8 cellular contexts compared by ENCODE assay signal in genomic region chr19:42281175-42282035, GRCh38. TPM values are rescaled to one million over a fixed set of nuclear protein-coding genes. Genes with fewer than 3 reads are reported as not detected.
DNase-seq lines count a peak whose midpoint lies in the region; ATAC-seq and TF ChIP-seq lines count a peak whose summit lies in the region.

No MANE protein-coding gene starts in this region.

- no peaks in the 10 kb centered on the region for H3K9me2 ChIP-seq in Karpas-422 (replicated peaks; ENCODE audit: insufficient read depth, low read length)

- CTCF ChIA-PET in naive thymus-derived CD4-positive, alpha-beta T cell (lab: Charles Lee) = interaction anchor here (0.7 to 3.2 kb wide), 2 partner anchors 16 to 39 kb away, joined by 3 to 14 read pairs; partner anchors contain the start of gene GSK3A

- no peaks in the 10 kb centered on the region for H3K36me3 ChIP-seq in Karpas-422 (ENCODE audit: insufficient read depth, low read length)
- H3K36me3 ChIP-seq in naive thymus-derived CD4-positive, alpha-beta T cell (ENCODE audit: control insufficient read depth in 2 of 3, insufficient read depth in 3 of 3, low read length in 3 of 3) = peaks cover 0 to 5% (median 0%) of the 10 kb centered on the region in 3 experiments

- H3K4me1 Mint-ChIP-seq in naive thymus-derived CD4-positive, alpha-beta T cell = peaks cover 27 to 59% (median 38%) of the 10 kb centered on the region in 7 donors

- H3K4me1 ChIP-seq in Karpas-422 (ENCODE audit: low read length) = peaks cover 57% of the 10 kb centered on the region
- H3K4me1 ChIP-seq in naive thymus-derived CD4-positive, alpha-beta T cell (ENCODE audit: control insufficient read depth in 2 of 2, insufficient read depth in 2 of 2, low read length in 2 of 2) = peaks cover 43 to 47% of the 10 kb centered on the region in 2 donors

- peak overlapping the region; percentile 95 for H3K4me2 ChIP-seq in Karpas-422 (ENCODE audit: low read depth, low read length, poor library complexity, severe bottlenecking)

- no peak for ATAC-seq in naive thymus-derived CD4-positive, alpha-beta T cell
- no peak for ATAC-seq in HG03108 (IDR thresholded peaks at IDR 0.05; ENCODE audit: unreplicated experiment)

- H3K4me3 ChIP-seq in Karpas-422 (ENCODE audit: low read length) (peak overlapping the region; percentile 89), WI38 (ENCODE audit: low read depth, low read length) (peak overlapping the region; percentile 75)
- no peak overlapping the region for H3K4me3 ChIP-seq in naive thymus-derived CD4-positive, alpha-beta T cell (ENCODE audit: low read length)

- H4K20me1 ChIP-seq in Karpas-422 (ENCODE audit: insufficient read depth, low read depth, low read length) = peaks cover 7% of the 10 kb centered on the region; the same call in 1 of the 2 replicates

- peak; percentile 55 for DNase-seq in DMS 273 treated with DMSO at 0.1 percent for 48 hours (lab: John Stamatoyannopoulos, UW)
- DNase-seq in Karpas-422 = peak; percentile 74
- peak; percentile 30 for DNase-seq in fibroblast of gingiva (ENCODE audit: low read depth)
- peak in 2 of 9 donors; percentile 23 to 31 for DNase-seq in naive thymus-derived CD4-positive, alpha-beta T cell
- DNase-seq in HuH-7.5 (ENCODE audit: low spot score) = no peak
- no peak for DNase-seq in CD1c-positive myeloid dendritic cell (ENCODE audit: extremely low spot score)

- H3K9ac ChIP-seq in Karpas-422 (ENCODE audit: low read length) = peak overlapping the region; percentile 91

- no peak for TF ChIP-seq CTCF in WI38 (IDR thresholded peaks at IDR 0.05; ENCODE audit: low read depth, low read length)

- peak overlapping the region in 2 of 9 donors; percentile 89 to 91 for H3K27ac Mint-ChIP-seq in naive thymus-derived CD4-positive, alpha-beta T cell

- H3K27me3 Mint-ChIP-seq in naive thymus-derived CD4-positive, alpha-beta T cell = no peaks in the 10 kb centered on the region

- H2AFZ ChIP-seq in Karpas-422 (ENCODE audit: low read length) = no peak overlapping the region

- intact Hi-C loops in naive thymus-derived CD4-positive, alpha-beta T cell (cut with micrococcal nuclease) = loop anchor here (2.0 to 10.0 kb wide), 8 partner anchors 65 to 1814 kb away; partner anchors contain the start of genes ARHGEF1 (in 2 of the 2), DEDD2 (in 2 of the 2), BLVRB (in 1 of the 2) and SPTBN4 (in 1 of the 2)

- H3K9me3 ChIP-seq in Karpas-422 (ENCODE audit: low read length) = no peaks in the 10 kb centered on the region
- H3K9me3 ChIP-seq in naive thymus-derived CD4-positive, alpha-beta T cell (ENCODE audit: control insufficient read depth in 2 of 3, low read length in 3 of 3) = no peaks in the 10 kb centered on the region

- peaks cover 18% of the 10 kb centered on the region for H3K79me2 ChIP-seq in Karpas-422 (ENCODE audit: low read length)

- H3K4me3 Mint-ChIP-seq in naive thymus-derived CD4-positive, alpha-beta T cell = peak overlapping the region in 5 of 10 donors; percentile 68 to 80 (median 76)

- POLR2A ChIA-PET in naive thymus-derived CD4-positive, alpha-beta T cell (lab: Charles Lee) = interaction anchor here (0.7 to 5.6 kb wide), 9 partner anchors 11 to 339 kb away, joined by 3 to 47 read pairs (median 3); partner anchors contain the start of genes CIC and ERF

- H3K27me3 ChIP-seq in Karpas-422 (ENCODE audit: low read length) = no peaks in the 10 kb centered on the region
- H3K27me3 ChIP-seq in naive thymus-derived CD4-positive, alpha-beta T cell (ENCODE audit: control insufficient read depth in 2 of 2, insufficient read depth in 2 of 2, low read length in 2 of 2) = no peaks in the 10 kb centered on the region

- H3K27ac ChIP-seq in Karpas-422 (ENCODE audit: low read length) = peak overlapping the region; percentile 81
- H3K27ac ChIP-seq in naive thymus-derived CD4-positive, alpha-beta T cell (ENCODE audit: low read depth, low read length) = peak overlapping the region; percentile 83

- H3K9me3 Mint-ChIP-seq in naive thymus-derived CD4-positive, alpha-beta T cell = peaks cover 0 to 4% (median 0%) of the 10 kb centered on the region in 11 donors

- H3K36me3 Mint-ChIP-seq in naive thymus-derived CD4-positive, alpha-beta T cell = peaks cover 0 to 4% (median 0%) of the 10 kb centered on the region in 5 donors

RNA-seq across cellular contexts. Expression of gene CIC, which starts 12.4 kb away (rescaled TPM):
- total RNA-seq in Karpas-422 (2014; rRNA removed; shearing (Covaris generic); ENCODE audit: low replicate concordance) = 25.0 and 30.6 TPM in 2 replicates
- total RNA-seq in naive thymus-derived CD4-positive, alpha-beta T cell = 100 to 1,000 TPM in 3 of 5 experiments, 10 to 100 TPM in 2; 90.4 to 134 (median 102) TPM
- polyA plus RNA-seq in naive thymus-derived CD4-positive, alpha-beta T cell = 1 to 10 TPM; 1.5 to 2.6 TPM

RNA-seq across cellular contexts. Expression of gene PRR19, which starts 20.5 kb away (rescaled TPM):
- 0.25 and 1.2 TPM in 2 replicates for total RNA-seq in Karpas-422 (2014; rRNA removed; shearing (Covaris generic); ENCODE audit: low replicate concordance)
- under 1 TPM in 4 of 5 experiments, not detected in 1; 0.32 to 0.68 (median 0.38) TPM for total RNA-seq in naive thymus-derived CD4-positive, alpha-beta T cell
- polyA plus RNA-seq in naive thymus-derived CD4-positive, alpha-beta T cell = under 1 TPM; 0.48 to 0.61 TPM

RNA-seq across cellular contexts. Expression of gene PAFAH1B3, which starts 21.0 kb away (rescaled TPM):
- total RNA-seq in Karpas-422 (2014; rRNA removed; shearing (Covaris generic); ENCODE audit: low replicate concordance) = 66.2 and 102 TPM in 2 replicates
- 10 to 100 TPM; 11.7 to 36.9 (median 16.9) TPM for total RNA-seq in naive thymus-derived CD4-positive, alpha-beta T cell
- polyA plus RNA-seq in naive thymus-derived CD4-positive, alpha-beta T cell = 10 to 100 TPM; 52.6 to 73.4 TPM

RNA-seq across cellular contexts. Expression of gene ERF, which starts 26.5 kb away (rescaled TPM):
- total RNA-seq in Karpas-422 (2014; rRNA removed; shearing (Covaris generic); ENCODE audit: low replicate concordance) = 36.4 and 53.6 TPM in 2 replicates
- total RNA-seq in naive thymus-derived CD4-positive, alpha-beta T cell = 100 to 1,000 TPM in 1 of 5 experiments, 10 to 100 TPM in 4; 42.5 to 105 (median 51.8) TPM
- 10 to 100 TPM in 1 of 2 donors, 1 to 10 TPM in 1; 2.8 to 10.8 TPM for polyA plus RNA-seq in naive thymus-derived CD4-positive, alpha-beta T cell

RNA-seq across cellular contexts. Expression of gene TMEM145, which starts 31.7 kb away (rescaled TPM):
- 18.7 and 30.5 TPM in 2 replicates for total RNA-seq in Karpas-422 (2014; rRNA removed; shearing (Covaris generic); ENCODE audit: low replicate concordance)
- total RNA-seq in naive thymus-derived CD4-positive, alpha-beta T cell = not detected
- polyA plus RNA-seq in naive thymus-derived CD4-positive, alpha-beta T cell = not detected

Comparison
In these comparisons a context has a peak if more than half of its experiments do, and no peak if none do; other contexts are left out.
1. DNase-seq: peak in DMS 273 treated with DMSO at 0.1 percent for 48 hours (single experiment), Karpas-422 (single experiment) and fibroblast of gingiva (single experiment); none in HuH-7.5 (single experiment) and CD1c-positive myeloid dendritic cell (single experiment).